In the genomic region with DNA sequence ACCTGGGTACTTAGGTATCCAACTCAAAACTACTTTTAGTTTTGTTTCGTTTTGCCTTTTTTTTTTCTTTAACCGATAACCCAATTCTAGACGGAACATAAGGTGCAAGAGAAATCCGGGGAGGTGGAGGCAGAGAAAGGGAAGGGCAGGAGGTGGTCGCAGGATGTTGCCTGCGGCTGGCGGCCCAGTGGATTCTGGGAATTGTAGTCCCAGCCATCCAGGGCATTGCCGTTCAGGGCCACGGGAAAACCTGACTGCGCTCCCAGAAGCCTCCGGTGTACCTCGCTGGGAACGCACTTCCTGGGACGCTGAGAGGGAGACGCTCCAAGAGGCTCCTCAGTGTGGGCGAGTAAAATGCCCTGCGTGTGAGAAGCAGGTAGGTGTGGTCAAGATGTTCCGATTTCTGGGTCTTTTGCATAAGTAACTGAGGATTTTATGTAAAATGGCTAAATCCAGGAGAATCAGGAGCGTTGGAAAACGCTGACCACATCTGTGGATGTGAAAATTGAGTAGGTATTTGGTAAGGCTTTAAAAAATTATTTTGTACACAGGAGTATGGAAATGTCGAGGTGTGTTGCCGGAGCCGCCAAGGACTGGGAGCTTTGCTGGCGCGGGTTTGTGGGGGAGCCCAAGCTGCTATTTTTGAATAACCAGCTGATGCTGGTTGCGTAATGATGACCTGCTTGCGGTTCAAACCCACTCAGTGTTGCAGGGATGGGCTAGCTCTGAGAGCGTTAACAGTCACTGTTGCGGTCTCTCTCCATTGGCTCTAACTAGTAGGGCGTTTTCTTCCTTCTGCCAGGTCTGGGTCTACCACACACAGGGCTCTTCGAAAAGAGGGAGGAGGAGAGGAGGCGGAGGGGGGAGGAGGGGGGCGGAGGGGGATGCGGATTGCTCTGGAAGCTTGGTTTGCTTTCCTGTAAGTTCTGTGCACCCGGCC, we compare ENCODE assay signal across 9 cellular contexts. TPM values are rescaled to one million over a fixed set of nuclear protein-coding genes. Genes with fewer than 3 reads are reported as not detected.
DNase-seq lines count a peak whose midpoint lies in the region; ATAC-seq, FAIRE-seq and TF ChIP-seq lines count a peak whose summit lies in the region.
"Had no signal": no experiment of that assay in that cellular context is flagged by ENCODE, and none has a peak within 500 bp of the region (broad histone marks: within the 10 kb centered on the region; RNA-seq: fewer than 3 reads in every experiment).

TSS of gene CLDN12 (plus strand) at position 288 of the 940 bp plus-strand sequence. CDS start 9,216 bp downstream, outside the sequence.

- no peak for FAIRE-seq in kidney (lab: Jason Lieb, UNC)
- FAIRE-seq: colon had no signal

- H3K27ac ChIP-seq in kidney (ENCODE audit: low read depth in 2 of 2, low read length in 2 of 2) = peak within 1 kb of the TSS; percentile 81 to 94

- peak within 1 kb of the TSS; percentile 82 to 99 for H3K4me3 ChIP-seq in kidney (ENCODE audit: low read length in 2 of 2)

- no peaks in the 10 kb centered on the region for H3K36me3 ChIP-seq in kidney (ENCODE audit: control insufficient read depth in 1 of 2, insufficient read depth in 2 of 2, low read length in 2 of 2)

- DNase-seq in AG20443 (ENCODE audit: low spot score) (peak; percentile 94), NCI-H345 treated with DMSO at 0.1 percent for 48 hours (lab: John Stamatoyannopoulos, UW; ENCODE audit: unreplicated experiment) (peak; percentile 90), cerebellum (ENCODE audit: low spot score) (peak; percentile 92), kidney (peak; percentile 93)
- DNase-seq in activated CD4-positive, CD25-positive, alpha-beta regulatory T cell treated with anti-CD3 and anti-CD28 coated beads, Interleukin-2, amount 50 U/mL, for 72 hours = peak; percentile 60
- peak; percentile 80 for DNase-seq in stimulated activated CD4-positive, alpha-beta T cell treated with anti-CD3 and anti-CD28 coated beads, Interleukin-15, amount 100 ng/mL, for 24 hours

- no peaks in the 10 kb centered on the region for H3K4me1 ChIP-seq in kidney (ENCODE audit: control insufficient read depth in 1 of 2, insufficient read depth in 1 of 2, low read depth in 1 of 2, low read length in 2 of 2)

- peak within 1 kb of the TSS; percentile 61 to 96 for H3K9ac ChIP-seq in kidney (ENCODE audit: low read length in 2 of 2)

- no peak for TF ChIP-seq CTCF in kidney (IDR thresholded peaks at IDR 0.05; ENCODE audit: borderline replicate concordance, extremely low read depth, insufficient read depth)

- ATAC-seq in GM19035 (IDR thresholded peaks at IDR 0.05; ENCODE audit: unreplicated experiment) = peak; percentile 94
- ATAC-seq in HG03342 (IDR thresholded peaks at IDR 0.05; ENCODE audit: unreplicated experiment) = peak; percentile 98

- intact Hi-C loops in kidney (cut with DNase I) = no loop called here

- no peaks in the 10 kb centered on the region for H3K9me3 ChIP-seq in kidney (ENCODE audit: control insufficient read depth in 1 of 2, low read length in 2 of 2)

RNA-seq across cellular contexts. Expression of gene CLDN12, which starts in this region (rescaled TPM):
- total RNA-seq in cerebellum (60.4 TPM), kidney (43.8 TPM)
- polyA plus RNA-seq in kidney (ENCODE audit: insufficient read depth, low read depth, low replicate concordance) = 23.9 TPM

Comparison
In these comparisons a context has a peak if more than half of its experiments do, and no peak if none do; other contexts are left out.
1. Peak in every context shown above with its lines: DNase-seq, ATAC-seq, H3K4me3 ChIP-seq and H3K27ac ChIP-seq.